Comparison of ENCODE assay signal across 12 cellular contexts in genomic region chr7:106770191-106770590, GRCh38.
DNase-seq lines count a peak whose midpoint lies in the region; ATAC-seq and TF ChIP-seq lines count a peak whose summit lies in the region.
"Had no signal": no experiment of that assay in that cellular context is flagged by ENCODE, and none has a peak within 500 bp of the region (broad histone marks: within the 10 kb centered on the region; RNA-seq: fewer than 3 reads in every experiment).

No MANE protein-coding gene starts in this region.

- H3K27ac ChIP-seq in HCT116 (ENCODE audit: low read depth, low read length) (peak overlapping the region; percentile 56; the same call in 1 of the 2 replicates), adrenal gland (peak overlapping the region in 4 of 5 donors; percentile 50 to 65 (median 58))

- H3K27me3 ChIP-seq in HCT116 (ENCODE audit: insufficient read depth, low read length) (no peaks in the 10 kb centered on the region), adrenal gland (no peaks in the 10 kb centered on the region)

- H3K36me3 Mint-ChIP-seq in endothelial cell (ENCODE audit: low read depth, unreplicated experiment) = no peaks in the 10 kb centered on the region

- no peaks in the 10 kb centered on the region for H3K79me2 ChIP-seq in HCT116 (ENCODE audit: insufficient read depth, low read length)

- no peak for TF ChIP-seq CTCF in AG04449 (IDR thresholded peaks at IDR 0.05; ENCODE audit: insufficient read depth, low read length, missing control alignments)
- no peak for TF ChIP-seq CTCF in HCT116 (IDR thresholded peaks at IDR 0.05 in 2 of 3, conservative IDR thresholded peaks at IDR 0.05 in 1 of 3; ENCODE audit: borderline replicate concordance in 1 of 3, insufficient read depth in 1 of 3, low read depth in 2 of 3, low read length in 2 of 3)
- no peak for TF ChIP-seq CTCF in adrenal gland (IDR thresholded peaks at IDR 0.05)
- no peak for TF ChIP-seq CTCF in endothelial cell (IDR thresholded peaks at IDR 0.05; ENCODE audit: unreplicated experiment)

- H3K4me3 ChIP-seq in AG04449 (ENCODE audit: low read depth, low read length) (no peak overlapping the region), HCT116 (replicated peaks in 1 of 2; ENCODE audit: low read depth in 1 of 2, low read length in 2 of 2) (peak overlapping the region in 1 of 2 experiments; percentile 18; a peak in 1 of 4 replicates), adrenal gland (no peak overlapping the region)

- POLR2A ChIA-PET in AG04449 (lab: Yijun Ruan, JAX) (no interaction called here), HCT116 (lab: Charles Lee) (no interaction called here)

- CTCF ChIA-PET in AG04449 (lab: Yijun Ruan, JAX) (interaction anchor here (1.0 kb wide), 1 partner anchor 110 kb away, joined by 4 read pairs; the partner anchor contains the start of gene CCDC71L), HCT116 (lab: Charles Lee) (no interaction called here)

- ATAC-seq in HCT116 (no peak; the same call in 1 of the 2 replicates), GM19455 (IDR thresholded peaks at IDR 0.05; ENCODE audit: unreplicated experiment) (no peak), HG02571 (IDR thresholded peaks at IDR 0.05; ENCODE audit: unreplicated experiment) (no peak)

- RAD21 ChIA-PET in HCT116 (lab: Charles Lee; ENCODE audit: low non-redundant PET in 1 of 2, low total read pairs in 2 of 2, uncharacterized antibody in 2 of 2, unreplicated experiment in 2 of 2) = no interaction called here

- peak; percentile 82 for DNase-seq in AG04449 (ENCODE audit: low read depth, low spot score)
- DNase-seq in HCT116 (ENCODE audit: low read depth, low spot score) = peak; percentile 35
- DNase-seq in adrenal gland = no peak
- peak; percentile 63 for DNase-seq in glomerular visceral epithelial cell (ENCODE audit: extremely low spot score)
- no peak for DNase-seq in UCSD-AML1 (lab: John Stamatoyannopoulos, UW; ENCODE audit: unreplicated experiment)
- no peak for DNase-seq in endothelial cell (ENCODE audit: low spot score)
- DNase-seq: central memory CD4-positive, alpha-beta T cell; hypothalamus; NCI-H510A had no signal

- WGBS in adrenal gland, 4 donors = 47 to 60% (median 54%) methylated on average over 2 of the region's 2 CpGs

- no peak overlapping the region for H3K27ac Mint-ChIP-seq in endothelial cell (ENCODE audit: unreplicated experiment)
- H3K27ac Mint-ChIP-seq: T-helper 1 cell treated with Interleukin-12 subunit alpha and Interleukin-12 subunit beta and Interleukin-4 antibody, amounts not matched to agents 30 μg/mL and 1 μg/mL, for 36 hours had no signal

- TF ChIP-seq POLR2A in HCT116 (IDR thresholded peaks at IDR 0.05; ENCODE audit: borderline replicate concordance, extremely low read depth, insufficient read depth, insufficient read length) (no peak), adrenal gland (IDR thresholded peaks at IDR 0.05) (no peak)

- intact Hi-C loops in HCT116 (cut with micrococcal nuclease) (no loop called here), adrenal gland (cut with DNase I) (no loop called here)

- H4K20me1 ChIP-seq in HCT116 (ENCODE audit: insufficient read depth) = no peaks in the 10 kb centered on the region

- H2AFZ ChIP-seq in HCT116 (ENCODE audit: low read depth, low read length, poor library complexity, severe bottlenecking) = peak overlapping the region; percentile 96

- H3K36me3 ChIP-seq in HCT116 (ENCODE audit: control insufficient read depth in 1 of 2, insufficient read depth in 2 of 2, low read length in 2 of 2) (no peaks in the 10 kb centered on the region), adrenal gland (replicated peaks in 1 of 2) (no peaks in the 10 kb centered on the region)

- H3K9ac ChIP-seq in HCT116 (ENCODE audit: low read length) = peak overlapping the region; percentile 22

- H3K9me3 ChIP-seq in HCT116 (ENCODE audit: control insufficient read depth in 1 of 2, insufficient read depth in 1 of 2, low read depth in 1 of 2, low read length in 2 of 2) (no peaks in the 10 kb centered on the region), adrenal gland (replicated peaks in 1 of 3) (no peaks in the 10 kb centered on the region)

- H3K4me1 Mint-ChIP-seq in endothelial cell (ENCODE audit: unreplicated experiment) = no peaks in the 10 kb centered on the region

- peak overlapping the region; percentile 71 for H3K4me2 ChIP-seq in HCT116 (ENCODE audit: low read length)

- no peaks in the 10 kb centered on the region for H3K9me2 ChIP-seq in HCT116 (ENCODE audit: insufficient read depth)

- no TSS peak for BruUV-seq in HCT116 (replicated peaks; lab: Mats Ljungman, UMichigan)

- no peaks in the 10 kb centered on the region for H3K9me3 Mint-ChIP-seq in endothelial cell (ENCODE audit: unreplicated experiment)
- H3K9me3 Mint-ChIP-seq: T-helper 1 cell treated with Interleukin-12 subunit alpha and Interleukin-12 subunit beta and Interleukin-4 antibody, amounts not matched to agents 30 μg/mL and 1 μg/mL, for 36 hours had no signal

- H3K4me3 Mint-ChIP-seq in endothelial cell (ENCODE audit: unreplicated experiment) = no peak overlapping the region
- H3K4me3 Mint-ChIP-seq: T-helper 1 cell treated with Interleukin-12 subunit alpha and Interleukin-12 subunit beta and Interleukin-4 antibody, amounts not matched to agents 30 μg/mL and 1 μg/mL, for 36 hours had no signal

- no peak for TF ChIP-seq RAD21 in HCT116 (IDR thresholded peaks at IDR 0.05; ENCODE audit: low read depth)

- no peaks in the 10 kb centered on the region for H3K27me3 Mint-ChIP-seq in endothelial cell (ENCODE audit: unreplicated experiment)

- H3K4me1 ChIP-seq in HCT116 (ENCODE audit: control insufficient read depth in 1 of 2, insufficient read depth in 2 of 2, low read length in 2 of 2) = peaks cover 44 to 89% of the 10 kb centered on the region in 2 experiments
- peaks cover 0 to 10% of the 10 kb centered on the region in 2 donors for H3K4me1 ChIP-seq in adrenal gland (replicated peaks in 1 of 2)

TF ChIP-seq in HCT116, 20 proteins besides CTCF, POLR2A, EP300 and RAD21:
- TF ChIP-seq, protein P1, sequence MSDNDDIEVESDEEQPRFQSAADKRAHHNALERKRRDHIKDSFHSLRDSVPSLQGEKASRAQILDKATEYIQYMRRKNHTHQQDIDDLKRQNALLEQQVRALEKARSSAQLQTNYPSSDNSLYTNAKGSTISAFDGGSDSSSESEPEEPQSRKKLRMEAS (IDR thresholded peaks at IDR 0.05) = peak; percentile 53; the same call in 1 of the 2 replicates
- no peak for TF ChIP-seq ZNF274 (IDR thresholded peaks at IDR 0.05; ENCODE audit: low read depth, low read length)
- peak; percentile 51 for TF ChIP-seq SP1 (IDR thresholded peaks at IDR 0.05; ENCODE audit: low read depth)
- TF ChIP-seq CEBPB (IDR thresholded peaks at IDR 0.05; ENCODE audit: low read depth) = 0 out of 2 replicates have a peak, but pooled peaks have one; percentile 11
- peak; percentile 76 for TF ChIP-seq JUND (IDR thresholded peaks at IDR 0.05)
- no peak for TF ChIP-seq ELF1 (IDR thresholded peaks at IDR 0.05; ENCODE audit: borderline replicate concordance, low read depth)
- TF ChIP-seq EZH2phosphoT487 (IDR thresholded peaks at IDR 0.05; ENCODE audit: borderline replicate concordance) = no peak
- TF ChIP-seq CBX3 (IDR thresholded peaks at IDR 0.05; ENCODE audit: low read depth) = no peak
- peak; percentile 60 for TF ChIP-seq FOSL1 (IDR thresholded peaks at IDR 0.05; ENCODE audit: low read depth)
- TF ChIP-seq TCF7L2 (IDR thresholded peaks at IDR 0.05; ENCODE audit: borderline replicate concordance, extremely low read depth, insufficient read depth, insufficient read length) = no peak

Comparison
In these comparisons a context has a peak if more than half of its experiments do, and no peak if none do; other contexts are left out.
1. DNase-seq: peak in AG04449 (single experiment), HCT116 (single experiment) and glomerular visceral epithelial cell (single experiment); none in adrenal gland (0 of 7), UCSD-AML1 (single experiment) and endothelial cell (single experiment).